Comparison of ENCODE assay signal across 29 cellular contexts in the genomic region with DNA sequence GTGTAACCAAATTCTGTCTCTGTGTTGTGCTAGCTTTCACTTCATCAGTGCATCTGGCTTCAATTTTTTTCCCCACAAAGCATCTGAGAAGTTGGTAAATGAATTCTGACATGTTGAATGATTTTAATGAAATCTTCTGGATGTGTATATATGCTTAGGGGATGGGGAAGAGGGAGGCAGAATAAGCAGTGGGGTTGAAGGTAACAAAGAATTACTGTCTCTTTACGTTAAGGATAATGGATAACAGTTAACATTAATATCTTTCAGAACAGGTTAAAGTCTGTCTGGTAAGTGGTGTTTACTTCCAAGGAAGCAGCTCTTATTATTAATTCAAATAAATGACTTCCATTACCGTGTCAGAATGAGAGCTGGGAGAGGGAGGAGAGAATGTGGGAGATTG.
"Had no signal": no experiment of that assay in that cellular context is flagged by ENCODE, and none has a peak within 500 bp of the region (broad histone marks: within the 10 kb centered on the region; RNA-seq: fewer than 3 reads in every experiment).

No MANE protein-coding gene starts in this region.

- H3K9me3 ChIP-seq: ascending aorta, colonic mucosa, gastroesophageal sphincter, neutrophil, ovary, prostate gland, sigmoid colon, upper lobe of left lung had no signal

- H3K4me3 ChIP-seq: ascending aorta, cardiac muscle cell, colonic mucosa, gastroesophageal sphincter, ovary, prostate gland, sigmoid colon, upper lobe of left lung had no signal

- H3K27ac Mint-ChIP-seq: activated CD4-positive, alpha-beta T cell treated with anti-CD3 and anti-CD28 coated beads for 36 hours; activated naive CD8-positive, alpha-beta T cell treated with anti-CD3 and anti-CD28 coated beads for 36 hours; memory B cell; natural killer cell; stimulated activated memory B cell treated with anti-CD40 and anti-IgM and Interleukin-4, amounts not matched to agents 10 μg/mL and 1 μg/mL and 100 μg/mL, for 72 hours; stimulated activated naive CD8-positive, alpha-beta T cell treated with anti-CD3 and anti-CD28 coated beads, Interleukin-15, amount 100 ng/mL, for 72 hours; T-cell had no signal

- DNase-seq: activated CD4-positive, alpha-beta T cell treated with anti-CD3 and anti-CD28 coated beads for 36 hours; activated CD4-positive, alpha-beta T cell treated with anti-CD3 and anti-CD28 coated beads, Interleukin-2, amount 50 U/mL, for 48 hours; activated CD4-positive, CD25-positive, alpha-beta regulatory T cell; activated CD8-positive, alpha-beta memory T cell treated with anti-CD3 and anti-CD28 coated beads for 24 hours; activated effector memory CD4-positive, alpha-beta T cell treated with Interleukin-2 at 50 U/mL for 16 hours; activated naive CD4-positive, alpha-beta T cell treated with Interleukin-2 at 50 U/mL for 16 hours; activated naive CD8-positive, alpha-beta T cell treated with anti-CD3 and anti-CD28 coated beads for 36 hours; cerebellar nuclear complex; colonic mucosa; effector CD8-positive, alpha-beta T cell; hippocampal formation; kidney; natural killer cell; ovary; sigmoid colon; small intestine; stimulated activated CD4-positive, alpha-beta T cell treated with anti-CD3 and anti-CD28 coated beads, Interleukin-4, amount 100 ng/mL, for 24 hours; stimulated activated naive CD8-positive, alpha-beta T cell treated with anti-CD3 and anti-CD28 coated beads, Interleukin-15, amount 100 ng/mL, for 72 hours; substantia nigra; T-cell; upper lobe of left lung had no signal

- H3K4me1 Mint-ChIP-seq: activated CD4-positive, alpha-beta T cell treated with anti-CD3 and anti-CD28 coated beads for 36 hours; activated naive CD8-positive, alpha-beta T cell treated with anti-CD3 and anti-CD28 coated beads for 36 hours; memory B cell; natural killer cell; stimulated activated memory B cell treated with anti-CD40 and anti-IgM and Interleukin-4, amounts not matched to agents 10 μg/mL and 1 μg/mL and 100 μg/mL, for 72 hours; stimulated activated naive CD8-positive, alpha-beta T cell treated with anti-CD3 and anti-CD28 coated beads, Interleukin-15, amount 100 ng/mL, for 72 hours; T-cell had no signal

- H3K36me3 ChIP-seq: cardiac muscle cell, colonic mucosa, neutrophil, ovary, prostate gland, upper lobe of left lung had no signal

- H3K4me3 Mint-ChIP-seq: activated CD4-positive, alpha-beta T cell treated with anti-CD3 and anti-CD28 coated beads for 36 hours; activated naive CD8-positive, alpha-beta T cell treated with anti-CD3 and anti-CD28 coated beads for 36 hours; brain; memory B cell; natural killer cell; stimulated activated memory B cell treated with anti-CD40 and anti-IgM and Interleukin-4, amounts not matched to agents 10 μg/mL and 1 μg/mL and 100 μg/mL, for 72 hours; stimulated activated naive CD8-positive, alpha-beta T cell treated with anti-CD3 and anti-CD28 coated beads, Interleukin-15, amount 100 ng/mL, for 72 hours; T-cell had no signal

- ATAC-seq: activated CD4-positive, alpha-beta T cell treated with anti-CD3 and anti-CD28 coated beads for 36 hours; gastroesophageal sphincter; natural killer cell; stimulated activated memory B cell treated with anti-CD40 and anti-IgM and Interleukin-4, amounts not matched to agents 10 μg/mL and 1 μg/mL and 100 μg/mL, for 72 hours; stimulated activated naive CD8-positive, alpha-beta T cell treated with anti-CD3 and anti-CD28 coated beads, Interleukin-15, amount 100 ng/mL, for 72 hours; T-cell had no signal

- H3K27ac ChIP-seq: ascending aorta, cardiac muscle cell, colonic mucosa, gastroesophageal sphincter, neutrophil, ovary, prostate gland, sigmoid colon, upper lobe of left lung had no signal

- H3K36me3 Mint-ChIP-seq: natural killer cell had no signal

- H3K4me1 ChIP-seq: ascending aorta, colonic mucosa, prostate gland had no signal

- H3K27me3 ChIP-seq: ascending aorta, cardiac muscle cell, colonic mucosa, gastroesophageal sphincter, neutrophil, ovary, sigmoid colon, upper lobe of left lung had no signal

- H3K27me3 Mint-ChIP-seq: activated CD4-positive, alpha-beta T cell treated with anti-CD3 and anti-CD28 coated beads for 36 hours; activated naive CD8-positive, alpha-beta T cell treated with anti-CD3 and anti-CD28 coated beads for 36 hours; brain; memory B cell; stimulated activated memory B cell treated with anti-CD40 and anti-IgM and Interleukin-4, amounts not matched to agents 10 μg/mL and 1 μg/mL and 100 μg/mL, for 72 hours; stimulated activated naive CD8-positive, alpha-beta T cell treated with anti-CD3 and anti-CD28 coated beads, Interleukin-15, amount 100 ng/mL, for 72 hours; T-cell had no signal

- H3K9me3 Mint-ChIP-seq: activated naive CD8-positive, alpha-beta T cell treated with anti-CD3 and anti-CD28 coated beads for 36 hours; memory B cell; natural killer cell; stimulated activated memory B cell treated with anti-CD40 and anti-IgM and Interleukin-4, amounts not matched to agents 10 μg/mL and 1 μg/mL and 100 μg/mL, for 72 hours; stimulated activated naive CD8-positive, alpha-beta T cell treated with anti-CD3 and anti-CD28 coated beads, Interleukin-15, amount 100 ng/mL, for 72 hours; T-cell had no signal
